ENCODE assay signal across 27 cellular contexts in genomic region chr4:165194368-165194767, GRCh38.
"Had no signal": no experiment of that assay in that cellular context is flagged by ENCODE, and none has a peak within 500 bp of the region (broad histone marks: within the 10 kb centered on the region; RNA-seq: fewer than 3 reads in every experiment).

No MANE protein-coding gene starts in this region.

- ATAC-seq: naive thymus-derived CD8-positive, alpha-beta T cell; natural killer cell treated with Interleukin-12 subunit alpha and Interleukin-12 subunit beta and Interleukin-15 and Interleukin-18, amount 100 ng/mL, for 72 hours; psoas muscle; right cardiac atrium; right lobe of liver; stimulated activated effector memory CD8-positive, alpha-beta T cell treated with anti-CD3 and anti-CD28 coated beads, Interleukin-12 subunit alpha, Interleukin-12 subunit beta, amount 100 ng/mL, for 72 hours; stimulated activated naive B cell treated with anti-CD40 and anti-IgM and Interleukin-4, amounts not matched to agents 10 μg/mL and 1 μg/mL and 100 μg/mL, for 72 hours; upper lobe of right lung had no signal

- H3K27me3 Mint-ChIP-seq: progenitor cell of endocrine pancreas; stimulated activated naive B cell treated with anti-CD40 and anti-IgM and Interleukin-4, amounts not matched to agents 10 μg/mL and 1 μg/mL and 100 μg/mL, for 72 hours; stimulated activated naive CD8-positive, alpha-beta T cell treated with anti-CD3 and anti-CD28 coated beads, Interleukin-15, Interleukin-2, amounts not matched to agents 100 ng/mL and 50 ng/mL, for 24 hours had no signal

- H3K36me3 Mint-ChIP-seq: naive thymus-derived CD8-positive, alpha-beta T cell; natural killer cell treated with Interleukin-12 subunit alpha and Interleukin-12 subunit beta and Interleukin-15 and Interleukin-18, amount 100 ng/mL, for 72 hours; type B pancreatic cell had no signal

- H3K9me3 Mint-ChIP-seq: naive thymus-derived CD8-positive, alpha-beta T cell; natural killer cell treated with Interleukin-12 subunit alpha and Interleukin-12 subunit beta and Interleukin-15 and Interleukin-18, amount 100 ng/mL, for 72 hours; nephron progenitor cell; neural crest cell; stimulated activated effector memory CD8-positive, alpha-beta T cell treated with anti-CD3 and anti-CD28 coated beads, Interleukin-12 subunit alpha, Interleukin-12 subunit beta, amount 100 ng/mL, for 72 hours; stimulated activated naive B cell treated with anti-CD40 and anti-IgM and Interleukin-4, amounts not matched to agents 10 μg/mL and 1 μg/mL and 100 μg/mL, for 72 hours; stimulated activated naive CD8-positive, alpha-beta T cell treated with anti-CD3 and anti-CD28 coated beads, Interleukin-15, Interleukin-2, amounts not matched to agents 100 ng/mL and 50 ng/mL, for 24 hours; type B pancreatic cell had no signal

- DNase-seq: naive thymus-derived CD8-positive, alpha-beta T cell; nephron progenitor cell; nucleus accumbens; ovary; psoas muscle; right cardiac atrium; right lobe of liver; sigmoid colon; small intestine; stimulated activated CD4-positive, alpha-beta T cell treated with anti-CD3 and anti-CD28 coated beads, Interleukin-15, amount 100 ng/mL, for 24 hours; stimulated activated CD4-positive, alpha-beta T cell treated with anti-CD3 and anti-CD28 coated beads, Interleukin-2, amount 100 ng/mL, for 24 hours; stimulated activated CD4-positive, alpha-beta T cell treated with anti-CD3 and anti-CD28 coated beads, Interleukin-2, amount 100 ng/mL, for 48 hours; stimulated activated CD4-positive, alpha-beta T cell treated with anti-CD3 and anti-CD28 coated beads, Interleukin-4, amount 100 ng/mL, for 24 hours; stimulated activated naive B cell treated with anti-CD40 and anti-IgM and Interleukin-4, amounts not matched to agents 10 μg/mL and 1 μg/mL and 100 μg/mL, for 72 hours; stimulated activated naive CD4-positive, alpha-beta T cell treated with Interleukin-2 at 50 U/mL for 16 hours; stomach; testis; tibial artery; transverse colon; upper lobe of right lung; uterus had no signal

- H3K27ac Mint-ChIP-seq: natural killer cell treated with Interleukin-12 subunit alpha and Interleukin-12 subunit beta and Interleukin-15 and Interleukin-18, amount 100 ng/mL, for 72 hours; nephron progenitor cell; progenitor cell of endocrine pancreas; stimulated activated effector memory CD8-positive, alpha-beta T cell treated with anti-CD3 and anti-CD28 coated beads, Interleukin-12 subunit alpha, Interleukin-12 subunit beta, amount 100 ng/mL, for 72 hours; stimulated activated naive B cell treated with anti-CD40 and anti-IgM and Interleukin-4, amounts not matched to agents 10 μg/mL and 1 μg/mL and 100 μg/mL, for 72 hours; stimulated activated naive CD8-positive, alpha-beta T cell treated with anti-CD3 and anti-CD28 coated beads, Interleukin-15, Interleukin-2, amounts not matched to agents 100 ng/mL and 50 ng/mL, for 24 hours; type B pancreatic cell had no signal

- H3K4me1 Mint-ChIP-seq: nephron progenitor cell, neural crest cell had no signal

- H3K4me3 Mint-ChIP-seq: naive thymus-derived CD8-positive, alpha-beta T cell; natural killer cell treated with Interleukin-12 subunit alpha and Interleukin-12 subunit beta and Interleukin-15 and Interleukin-18, amount 100 ng/mL, for 72 hours; nephron progenitor cell; neural crest cell; stimulated activated effector memory CD8-positive, alpha-beta T cell treated with anti-CD3 and anti-CD28 coated beads, Interleukin-12 subunit alpha, Interleukin-12 subunit beta, amount 100 ng/mL, for 72 hours; stimulated activated naive B cell treated with anti-CD40 and anti-IgM and Interleukin-4, amounts not matched to agents 10 μg/mL and 1 μg/mL and 100 μg/mL, for 72 hours; stimulated activated naive CD8-positive, alpha-beta T cell treated with anti-CD3 and anti-CD28 coated beads, Interleukin-15, Interleukin-2, amounts not matched to agents 100 ng/mL and 50 ng/mL, for 24 hours; type B pancreatic cell had no signal
